1 cellular context compared by ENCODE assay signal in genomic region chr17:58329035-58329807, GRCh38.
TF ChIP-seq lines count a peak whose summit lies in the region.

No MANE protein-coding gene starts in this region.

TF ChIP-seq in K562, 482 proteins besides CTCF, POLR2A, EP300 and RAD21 (continued from another document):
- TF ChIP-seq IRF9 (tag; IDR thresholded peaks at IDR 0.05) (no peak), ZNF586 (CRISPR knock-in tag; conservative IDR thresholded peaks at IDR 0.05) (peak; percentile 81), KDM1A (IDR thresholded peaks at IDR 0.05) (peak in 1 of 2 experiments; percentile 52; a peak in 2 of 4 replicates), HNRNPLL (IDR thresholded peaks at IDR 0.05; ENCODE audit: low read depth, low read length, poor library complexity, severe bottlenecking) (no peak), ELK3 (CRISPR knock-in tag; IDR thresholded peaks at IDR 0.05) (no peak), NFYB (IDR thresholded peaks at IDR 0.05; ENCODE audit: extremely low read depth, insufficient read length) (no peak), RBM15 (IDR thresholded peaks at IDR 0.05; ENCODE audit: insufficient read depth, low read length) (no peak), ETV6 (IDR thresholded peaks at IDR 0.05; ENCODE audit: borderline replicate concordance in 1 of 2, low read depth in 2 of 2, low read length in 1 of 2) (peak in 1 of 2 experiments; percentile 77; a peak in 1 of 4 replicates), ETV6 (CRISPR knock-in tag; IDR thresholded peaks at IDR 0.05; ENCODE audit: borderline replicate concordance) (no peak), REST (CRISPR knock-in tag; IDR thresholded peaks at IDR 0.05; ENCODE audit: low read depth) (peak; percentile 86), SIN3A (IDR thresholded peaks at IDR 0.05; ENCODE audit: borderline replicate concordance in 2 of 2, control insufficient read depth in 1 of 2, low read depth in 2 of 2, low read length in 2 of 2) (peak; percentile 19 to 94; a peak in 1 of 4 replicates), ZNF408 (CRISPR knock-in tag; IDR thresholded peaks at IDR 0.05; ENCODE audit: low read depth) (no peak), ZNF354B (CRISPR knock-in tag; IDR thresholded peaks at IDR 0.05) (no peak; the same call in 1 of the 2 replicates), NR3C1 (CRISPR knock-in tag; IDR thresholded peaks at IDR 0.05) (no peak), TAF1 (IDR thresholded peaks at IDR 0.05; ENCODE audit: control insufficient read depth, extremely low read depth, insufficient read depth, low read length, severe bottlenecking) (peak; percentile 88), STAT5A (IDR thresholded peaks at IDR 0.05; ENCODE audit: borderline replicate concordance, low read length) (0 out of 2 replicates have a peak, but pooled peaks have one; percentile 40), TAL1 (IDR thresholded peaks at IDR 0.05) (peak; percentile 6; the same call in 1 of the 2 replicates), MBD2 (IDR thresholded peaks at IDR 0.05; ENCODE audit: borderline replicate concordance, low read depth) (peak; percentile 88; the same call in 1 of the 2 replicates), KLF10 (CRISPR knock-in tag; IDR thresholded peaks at IDR 0.05) (peak; percentile 87), ZNF584 (CRISPR knock-in tag; IDR thresholded peaks at IDR 0.05; ENCODE audit: low read depth) (no peak)
- TF ChIP-seq, protein P1, sequence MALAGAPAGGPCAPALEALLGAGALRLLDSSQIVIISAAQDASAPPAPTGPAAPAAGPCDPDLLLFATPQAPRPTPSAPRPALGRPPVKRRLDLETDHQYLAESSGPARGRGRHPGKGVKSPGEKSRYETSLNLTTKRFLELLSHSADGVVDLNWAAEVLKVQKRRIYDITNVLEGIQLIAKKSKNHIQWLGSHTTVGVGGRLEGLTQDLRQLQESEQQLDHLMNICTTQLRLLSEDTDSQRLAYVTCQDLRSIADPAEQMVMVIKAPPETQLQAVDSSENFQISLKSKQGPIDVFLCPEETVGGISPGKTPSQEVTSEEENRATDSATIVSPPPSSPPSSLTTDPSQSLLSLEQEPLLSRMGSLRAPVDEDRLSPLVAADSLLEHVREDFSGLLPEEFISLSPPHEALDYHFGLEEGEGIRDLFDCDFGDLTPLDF (CRISPR knock-in tag; IDR thresholded peaks at IDR 0.05): peak; percentile 51
